In genomic region chr5:137619191-137619870, GRCh38 we compare ENCODE assay signal across 8 cellular contexts.
DNase-seq lines count a peak whose midpoint lies in the region; ATAC-seq, FAIRE-seq and TF ChIP-seq lines count a peak whose summit lies in the region.

No MANE protein-coding gene starts in this region.

- H3K4me3 ChIP-seq in HFF-Myc (replicated peaks; ENCODE audit: low read depth, low read length), result no peak overlapping the region
- no peak overlapping the region for H3K4me3 ChIP-seq in foreskin fibroblast (ENCODE audit: low read depth in 1 of 2, low read length in 2 of 2)

- CTCF ChIA-PET in RWPE1 (lab: Yijun Ruan, JAX), result interaction anchor here (0.8 to 4.1 kb wide), 3 partner anchors 10 to 159 kb away, joined by 4 to 17 read pairs (median 7); no protein-coding TSS in a partner anchor

- peak; percentile 38 for DNase-seq in HFF-Myc (ENCODE audit: extremely low read depth, low read depth)
- peak; percentile 60 for DNase-seq in RWPE1 (ENCODE audit: low spot score)
- peak; percentile 74 to 80 for DNase-seq in foreskin fibroblast
- DNase-seq in substantia nigra (lab: John Stamatoyannopoulos, UW), result peak in 36 of 49 donors; percentile 11 to 95 (median 44)
- no peak for DNase-seq in KG1 (lab: John Stamatoyannopoulos, UW)
- no peak for DNase-seq in GM12892 (ENCODE audit: insufficient read length)
- no peak for DNase-seq in T-helper 9 cell

- FAIRE-seq in GM12892 (lab: Jason Lieb, UNC), result no peak

- POLR2A ChIA-PET in RWPE1 (lab: Yijun Ruan, JAX; ENCODE audit: low non-redundant PET), result interaction anchor here (0.6 kb wide), 1 partner anchor 548 kb away, joined by 5 read pairs; no protein-coding TSS in a partner anchor

- H3K27ac ChIP-seq in RWPE1 (no peak overlapping the region), substantia nigra (ENCODE audit: low read depth, low read length, poor library complexity, severe bottlenecking) (no peak overlapping the region)

- TF ChIP-seq POLR2A in GM12892 (IDR thresholded peaks at IDR 0.05; ENCODE audit: low read depth, low read length), result no peak

- no peak for ATAC-seq in GM19023 (IDR thresholded peaks at IDR 0.05; ENCODE audit: unreplicated experiment)

- TF ChIP-seq CTCF in HFF-Myc (IDR thresholded peaks at IDR 0.05; ENCODE audit: low read depth, low read length, missing control alignments), result no peak
- no peak for TF ChIP-seq CTCF in RWPE1 (conservative IDR thresholded peaks at IDR 0.05; ENCODE audit: low read depth)
- no peak for TF ChIP-seq CTCF in foreskin fibroblast (IDR thresholded peaks at IDR 0.05; ENCODE audit: low read depth, low read length)

Comparison
In these comparisons a context has a peak if more than half of its experiments do, and no peak if none do; other contexts are left out.
1. DNase-seq: peak in HFF-Myc (single experiment), RWPE1 (single experiment), foreskin fibroblast (2 of 2) and substantia nigra (36 of 49); none in KG1 (single experiment), GM12892 (single experiment) and T-helper 9 cell (single experiment).